ENCODE assay signal across 20 cellular contexts in genomic region chr10:608331-609265, GRCh38.
A peak's percentile ranks its signal among the peaks of the same experiment; 100 is the strongest.
DNase-seq lines count a peak whose midpoint lies in the region; ATAC-seq and TF ChIP-seq lines count a peak whose summit lies in the region.
"Had no signal": no experiment of that assay in that cellular context is flagged by ENCODE, and none has a peak within 500 bp of the region (broad histone marks: within the 10 kb centered on the region; RNA-seq: fewer than 3 reads in every experiment).

No MANE protein-coding gene starts in this region.

- intact Hi-C loops in natural killer cell (cut with micrococcal nuclease) (no loop called here), transverse colon (cut with DNase I; ENCODE audit: low total_unique reads) (no loop called here)

- no peak for TF ChIP-seq POLR2A in transverse colon (IDR thresholded peaks at IDR 0.05)
- no peak for TF ChIP-seq POLR2A in suprapubic skin (IDR thresholded peaks at IDR 0.05)

- H3K27ac Mint-ChIP-seq in natural killer cell = peak overlapping the region; percentile 10 to 65
- H3K27ac Mint-ChIP-seq in natural killer cell treated with Interleukin-12 subunit alpha and Interleukin-12 subunit beta and Interleukin-15 and Interleukin-18, amount 100 ng/mL, for 72 hours = no peak overlapping the region
- no peak overlapping the region for H3K27ac Mint-ChIP-seq in activated T-helper 17 cell treated with anti-CD3 and anti-CD28 coated beads, Interleukin-2, amount 50 U/mL, for 72 hours
- peak overlapping the region; percentile 74 for H3K27ac Mint-ChIP-seq in glutamatergic neuron (ENCODE audit: unreplicated experiment)
- H3K27ac Mint-ChIP-seq: activated T-cell treated with anti-CD3 and anti-CD28 coated beads, Interleukin-2, amount 50 U/mL, for 72 hours; T-helper 2 cell treated with Interferon-gamma antibody and Interleukin-4, amounts not matched to agents 5 μg/mL and 100 μg/mL, for 36 hours had no signal

- TF ChIP-seq CTCF in natural killer cell (IDR thresholded peaks at IDR 0.05) (no peak), glutamatergic neuron (IDR thresholded peaks at IDR 0.05; ENCODE audit: partially characterized antibody, unreplicated experiment) (no peak), transverse colon (IDR thresholded peaks at IDR 0.05) (no peak), suprapubic skin (IDR thresholded peaks at IDR 0.05) (no peak)

- H3K4me1 Mint-ChIP-seq in natural killer cell (no peaks in the 10 kb centered on the region), glutamatergic neuron (ENCODE audit: low read depth, unreplicated experiment) (peaks cover 49% of the 10 kb centered on the region)
- H3K4me1 Mint-ChIP-seq in natural killer cell treated with Interleukin-12 subunit alpha and Interleukin-12 subunit beta and Interleukin-15 and Interleukin-18, amount 100 ng/mL, for 72 hours (ENCODE audit: low read depth in 2 of 2) = peaks cover 0 to 13% of the 10 kb centered on the region in 2 donors
- H3K4me1 Mint-ChIP-seq in activated T-helper 17 cell treated with anti-CD3 and anti-CD28 coated beads, Interleukin-2, amount 50 U/mL, for 72 hours = peaks cover 11% of the 10 kb centered on the region

- H3K36me3 ChIP-seq in transverse colon (no peaks in the 10 kb centered on the region), suprapubic skin (no peaks in the 10 kb centered on the region)
- H3K36me3 ChIP-seq: adrenal gland, BE2C had no signal

- in situ Hi-C loops in transverse colon (cut with MboI; ENCODE audit: low pct_ligation_motif_present in 1 of 4, low pct_unique_long_range_greater_than_20kb in 1 of 4, low sequenced_read_pairs in 3 of 4) = no loop called here

- no peaks in the 10 kb centered on the region for H3K36me3 Mint-ChIP-seq in natural killer cell
- no peaks in the 10 kb centered on the region for H3K36me3 Mint-ChIP-seq in natural killer cell treated with Interleukin-12 subunit alpha and Interleukin-12 subunit beta and Interleukin-15 and Interleukin-18, amount 100 ng/mL, for 72 hours
- no peaks in the 10 kb centered on the region for H3K36me3 Mint-ChIP-seq in activated T-helper 17 cell treated with anti-CD3 and anti-CD28 coated beads, Interleukin-2, amount 50 U/mL, for 72 hours (ENCODE audit: low read depth)
- H3K36me3 Mint-ChIP-seq in glutamatergic neuron (ENCODE audit: unreplicated experiment) = no peaks in the 10 kb centered on the region

- H3K4me1 ChIP-seq in transverse colon (peaks cover 20 to 32% (median 28%) of the 10 kb centered on the region in 4 donors), suprapubic skin (peaks cover 16% of the 10 kb centered on the region)
- H3K4me1 ChIP-seq: adrenal gland, BE2C had no signal

- DNase-seq in natural killer cell (no peak), glutamatergic neuron (no peak), transverse colon (no peak), suprapubic skin (ENCODE audit: low spot score in 2 of 2) (no peak), germinal center (ENCODE audit: low spot score) (no peak)
- no peak for DNase-seq in natural killer cell treated with Interleukin-12 subunit alpha and Interleukin-12 subunit beta and Interleukin-15 and Interleukin-18, amount 100 ng/mL, for 72 hours (ENCODE audit: low spot score)
- DNase-seq: activated CD4-positive, alpha-beta T cell treated with anti-CD3 and anti-CD28 coated beads, Interleukin-2, amount 50 U/mL, for 1 hour; activated T-cell treated with anti-CD3 and anti-CD28 coated beads, Interleukin-2, amount 50 U/mL, for 72 hours; adrenal gland; BE2C; Karpas-422; left cardiac atrium; NCI-H1436; OCI-M1; stimulated activated CD4-positive, alpha-beta T cell treated with anti-CD3 and anti-CD28 coated beads, Interleukin-15, amount 100 ng/mL, for 24 hours had no signal

- WGBS in transverse colon (ENCODE audit: low coverage in 1 of 2), 2 donors = 49 to 59% methylated on average over 2 to 5 of the region's 5 CpGs
- 70% methylated on average over 5 of the region's 5 CpGs for WGBS in suprapubic skin

- H3K4me3 Mint-ChIP-seq in natural killer cell (no peak overlapping the region), glutamatergic neuron (ENCODE audit: unreplicated experiment) (peak overlapping the region; percentile 40)
- no peak overlapping the region for H3K4me3 Mint-ChIP-seq in natural killer cell treated with Interleukin-12 subunit alpha and Interleukin-12 subunit beta and Interleukin-15 and Interleukin-18, amount 100 ng/mL, for 72 hours
- no peak overlapping the region for H3K4me3 Mint-ChIP-seq in activated T-helper 17 cell treated with anti-CD3 and anti-CD28 coated beads, Interleukin-2, amount 50 U/mL, for 72 hours
- H3K4me3 Mint-ChIP-seq: activated T-cell treated with anti-CD3 and anti-CD28 coated beads, Interleukin-2, amount 50 U/mL, for 72 hours; T-helper 2 cell treated with Interferon-gamma antibody and Interleukin-4, amounts not matched to agents 5 μg/mL and 100 μg/mL, for 36 hours had no signal

- H3K27ac ChIP-seq in transverse colon (peak overlapping the region in 3 of 4 donors; percentile 7 to 52 (median 44)), suprapubic skin (no peak overlapping the region)
- H3K27ac ChIP-seq: adrenal gland, epithelial cell of prostate, hepatocyte had no signal

- H3K9me3 Mint-ChIP-seq in natural killer cell (no peaks in the 10 kb centered on the region), glutamatergic neuron (ENCODE audit: unreplicated experiment) (peaks cover 10% of the 10 kb centered on the region)
- H3K9me3 Mint-ChIP-seq in natural killer cell treated with Interleukin-12 subunit alpha and Interleukin-12 subunit beta and Interleukin-15 and Interleukin-18, amount 100 ng/mL, for 72 hours = no peaks in the 10 kb centered on the region
- no peaks in the 10 kb centered on the region for H3K9me3 Mint-ChIP-seq in activated T-helper 17 cell treated with anti-CD3 and anti-CD28 coated beads, Interleukin-2, amount 50 U/mL, for 72 hours
- H3K9me3 Mint-ChIP-seq: T-helper 2 cell treated with Interferon-gamma antibody and Interleukin-4, amounts not matched to agents 5 μg/mL and 100 μg/mL, for 36 hours had no signal

- H3K27me3 ChIP-seq in transverse colon (no peaks in the 10 kb centered on the region), suprapubic skin (no peaks in the 10 kb centered on the region)
- H3K27me3 ChIP-seq: adrenal gland, BE2C, hepatocyte had no signal

- ATAC-seq in natural killer cell (no peak), GM18868 (IDR thresholded peaks at IDR 0.05; ENCODE audit: unreplicated experiment) (no peak)
- no peak for ATAC-seq in natural killer cell treated with Interleukin-12 subunit alpha and Interleukin-12 subunit beta and Interleukin-15 and Interleukin-18, amount 100 ng/mL, for 72 hours
- peak; percentile 39 for ATAC-seq in activated T-helper 17 cell treated with anti-CD3 and anti-CD28 coated beads, Interleukin-2, amount 50 U/mL, for 72 hours (replicated peaks)
- ATAC-seq: left cardiac atrium had no signal

- peaks cover 6 to 11% of the 10 kb centered on the region in 2 donors for H3K27me3 Mint-ChIP-seq in natural killer cell (ENCODE audit: low read depth in 2 of 2)
- H3K27me3 Mint-ChIP-seq in natural killer cell treated with Interleukin-12 subunit alpha and Interleukin-12 subunit beta and Interleukin-15 and Interleukin-18, amount 100 ng/mL, for 72 hours = peaks cover 8% of the 10 kb centered on the region in 2 donors
- H3K27me3 Mint-ChIP-seq in activated T-helper 17 cell treated with anti-CD3 and anti-CD28 coated beads, Interleukin-2, amount 50 U/mL, for 72 hours = peaks cover 10% of the 10 kb centered on the region
- H3K27me3 Mint-ChIP-seq in glutamatergic neuron (ENCODE audit: unreplicated experiment) = peaks cover 7% of the 10 kb centered on the region

- H3K4me3 ChIP-seq in transverse colon (no peak overlapping the region), suprapubic skin (no peak overlapping the region)
- H3K4me3 ChIP-seq: adrenal gland, hepatocyte had no signal

- H3K9me3 ChIP-seq in transverse colon = no peaks in the 10 kb centered on the region
- no peaks in the 10 kb centered on the region for H3K9me3 ChIP-seq in suprapubic skin
- H3K9me3 ChIP-seq: adrenal gland, BE2C had no signal

- no peak for TF ChIP-seq EP300 in transverse colon (IDR thresholded peaks at IDR 0.05; ENCODE audit: low read depth)
- no peak for TF ChIP-seq EP300 in suprapubic skin (IDR thresholded peaks at IDR 0.05)

Comparison
In these comparisons a context has a peak if more than half of its experiments do, and no peak if none do; other contexts are left out.
1. H3K27ac Mint-ChIP-seq: peak in natural killer cell (2 of 2) and glutamatergic neuron (single experiment); none in natural killer cell treated with Interleukin-12 subunit alpha and Interleukin-12 subunit beta and Interleukin-15 and Interleukin-18, amount 100 ng/mL, for 72 hours (0 of 2) and activated T-helper 17 cell treated with anti-CD3 and anti-CD28 coated beads, Interleukin-2, amount 50 U/mL, for 72 hours (single experiment).